In the genomic region with DNA sequence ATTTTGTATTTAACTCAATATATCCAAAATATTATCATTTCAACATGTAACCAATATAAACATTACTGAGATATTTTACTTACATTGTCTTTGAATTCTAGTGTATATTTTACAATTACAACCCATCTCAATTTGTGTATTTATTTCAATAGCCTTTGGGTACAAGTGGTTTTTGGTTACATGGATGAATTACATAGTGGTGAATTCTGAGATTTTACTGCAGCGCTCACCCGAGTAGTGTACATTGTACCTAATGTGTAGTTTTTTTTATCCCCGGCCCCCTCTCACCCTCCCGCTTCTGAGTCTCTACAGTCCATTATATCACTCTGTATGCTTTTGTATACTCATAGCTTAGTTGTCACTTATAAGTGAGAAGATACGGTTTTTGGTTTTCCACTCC, we compare ENCODE assay signal across 19 cellular contexts.
"Had no signal": no experiment of that assay in that cellular context is flagged by ENCODE, and none has a peak within 500 bp of the region (broad histone marks: within the 10 kb centered on the region; RNA-seq: fewer than 3 reads in every experiment).

No MANE protein-coding gene starts in this region.

- H3K4me1 ChIP-seq: heart left ventricle, psoas muscle, spleen, tibial artery, upper lobe of left lung, uterus had no signal

- H3K27me3 ChIP-seq: heart left ventricle, spleen, upper lobe of left lung, uterus had no signal

- ATAC-seq: esophagus mucosa; heart left ventricle; left colon; naive thymus-derived CD4-positive, alpha-beta T cell; psoas muscle; sciatic nerve; stimulated activated memory B cell treated with anti-CD40 and anti-IgM and Interleukin-4, amounts not matched to agents 10 μg/mL and 1 μg/mL and 100 μg/mL, for 72 hours had no signal

- H3K4me3 ChIP-seq: heart left ventricle, psoas muscle, spleen, tibial artery, upper lobe of left lung, uterus had no signal

- H3K9me3 ChIP-seq: heart left ventricle, psoas muscle, spleen, tibial artery, upper lobe of left lung, uterus had no signal

- H3K27ac ChIP-seq: heart left ventricle, psoas muscle, spleen, tibial artery, upper lobe of left lung, uterus had no signal

- DNase-seq: effector memory CD4-positive, alpha-beta T cell; heart left ventricle; hippocampal formation; left colon; mammary epithelial cell; naive thymus-derived CD4-positive, alpha-beta T cell; nephron progenitor cell; psoas muscle; retina; spleen; stimulated activated CD4-positive, alpha-beta T cell treated with anti-CD3 and anti-CD28 coated beads, Interleukin-15, amount 100 ng/mL, for 24 hours; stimulated activated CD4-positive, alpha-beta T cell treated with anti-CD3 and anti-CD28 coated beads, Interleukin-1b, Interleukin-23, amount 100 ng/mL, for 48 hours; stimulated activated CD4-positive, alpha-beta T cell treated with anti-CD3 and anti-CD28 coated beads, Interleukin-4, amount 100 ng/mL, for 24 hours; tibial artery; upper lobe of left lung; uterus had no signal

- H3K36me3 ChIP-seq: heart left ventricle, spleen, tibial artery, upper lobe of left lung, uterus had no signal
